ENCODE assay signal across 8 cellular contexts in genomic region chr1:1157914-1158710, GRCh38. TPM values are rescaled to one million over a fixed set of nuclear protein-coding genes. Genes with fewer than 3 reads are reported as not detected.
DNase-seq lines count a peak whose midpoint lies in the region; ATAC-seq and TF ChIP-seq lines count a peak whose summit lies in the region.

No MANE protein-coding gene starts in this region.

- DNase-seq in NCI-H69 (lab: John Stamatoyannopoulos, UW) (peak; percentile 61), amygdala (lab: John Stamatoyannopoulos, UW) (peak; percentile 30 to 92 (median 75)), left ventricle myocardium superior (peak; percentile 69), pons (ENCODE audit: low spot score) (peak; percentile 83), type B pancreatic cell (ENCODE audit: extremely low spot score, unreplicated experiment) (no peak)

- H3K4me1 Mint-ChIP-seq in type B pancreatic cell (ENCODE audit: unreplicated experiment): no peaks in the 10 kb centered on the region

- peak overlapping the region; percentile 70 for H3K27ac ChIP-seq in C4-2B

- no peak for TF ChIP-seq CTCF in C4-2B (conservative IDR thresholded peaks at IDR 0.05)
- TF ChIP-seq CTCF in type B pancreatic cell (conservative IDR thresholded peaks at IDR 0.05): no peak

- H3K4me3 Mint-ChIP-seq in type B pancreatic cell: no peak overlapping the region

- H3K27me3 Mint-ChIP-seq in type B pancreatic cell: no peaks in the 10 kb centered on the region

- no peak overlapping the region for H3K27ac Mint-ChIP-seq in type B pancreatic cell

- ATAC-seq in GM21390 (IDR thresholded peaks at IDR 0.05; ENCODE audit: unreplicated experiment) (peak; percentile 50), left ventricle myocardium superior (peak; percentile 68), GM18861 (IDR thresholded peaks at IDR 0.05; ENCODE audit: unreplicated experiment) (no peak)

- H3K36me3 Mint-ChIP-seq in type B pancreatic cell: no peaks in the 10 kb centered on the region

- H3K9me3 Mint-ChIP-seq in type B pancreatic cell: peaks cover 4% of the 10 kb centered on the region

- intact Hi-C loops in left ventricle myocardium superior (cut with micrococcal nuclease): no loop called here

RNA-seq across cellular contexts. Expression of gene TTLL10, which starts 15.6 kb away (rescaled TPM):
- total RNA-seq in left ventricle myocardium superior (not detected), type B pancreatic cell (ENCODE audit: low replicate concordance) (0.88 and 1.4 TPM in 2 replicates)

RNA-seq across cellular contexts. Expression of gene C1orf159, which starts 42.2 kb away (rescaled TPM):
- total RNA-seq in left ventricle myocardium superior: 4.0 TPM
- 20.0 and 21.2 TPM in 2 replicates for total RNA-seq in type B pancreatic cell (ENCODE audit: low replicate concordance)

RNA-seq across cellular contexts. Expression of gene TNFRSF18, which starts 48.3 kb away (rescaled TPM):
- total RNA-seq in left ventricle myocardium superior: 0.32 TPM
- 0.38 TPM in 1 of 2 replicates, not detected in the other for total RNA-seq in type B pancreatic cell (ENCODE audit: low replicate concordance)

RNA-seq across cellular contexts. Expression of gene TNFRSF4, which starts 55.8 kb away (rescaled TPM):
- total RNA-seq in left ventricle myocardium superior (2.3 TPM), type B pancreatic cell (ENCODE audit: low replicate concordance) (0.31 TPM in 1 of 2 replicates, not detected in the other)
